In genomic region chr14:31572955-31573354, GRCh38 we compare ENCODE assay signal across 1 cellular context.
TF ChIP-seq lines count a peak whose summit lies in the region.

No MANE protein-coding gene starts in this region.

TF ChIP-seq in SK-N-SH, 30 proteins besides CTCF, POLR2A, EP300 and RAD21 (continued from another document):
- TF ChIP-seq REST (IDR thresholded peaks at IDR 0.05; ENCODE audit: low read depth, low read length): no peak
TF ChIP-seq in SK-N-SH: peak in this region for 0.
